In the genomic region with DNA sequence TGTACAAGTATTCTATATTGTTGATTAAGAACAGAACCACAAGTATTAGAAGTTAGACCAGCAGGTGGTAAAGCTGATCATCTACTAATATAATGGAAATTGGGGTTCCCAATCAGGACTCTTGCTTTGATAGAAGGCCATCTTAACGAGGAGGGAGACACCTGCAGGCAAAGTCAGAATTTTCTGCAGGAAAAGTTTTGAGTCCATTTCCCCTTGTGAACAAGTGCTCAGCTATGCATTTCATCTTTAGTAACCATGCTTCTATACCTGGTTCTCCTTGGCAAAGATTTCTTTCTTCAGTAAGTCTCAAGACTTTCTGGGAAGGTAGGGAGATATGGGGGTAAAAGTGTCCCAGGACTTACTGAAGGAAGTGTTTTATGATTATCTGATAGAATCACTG, we compare ENCODE assay signal across 2 cellular contexts.
TF ChIP-seq lines count a peak whose summit lies in the region.

No MANE protein-coding gene starts in this region.

TF ChIP-seq in HCT116, 20 proteins besides CTCF, POLR2A, EP300 and RAD21 (continued from another document):
- TF ChIP-seq, protein P1, sequence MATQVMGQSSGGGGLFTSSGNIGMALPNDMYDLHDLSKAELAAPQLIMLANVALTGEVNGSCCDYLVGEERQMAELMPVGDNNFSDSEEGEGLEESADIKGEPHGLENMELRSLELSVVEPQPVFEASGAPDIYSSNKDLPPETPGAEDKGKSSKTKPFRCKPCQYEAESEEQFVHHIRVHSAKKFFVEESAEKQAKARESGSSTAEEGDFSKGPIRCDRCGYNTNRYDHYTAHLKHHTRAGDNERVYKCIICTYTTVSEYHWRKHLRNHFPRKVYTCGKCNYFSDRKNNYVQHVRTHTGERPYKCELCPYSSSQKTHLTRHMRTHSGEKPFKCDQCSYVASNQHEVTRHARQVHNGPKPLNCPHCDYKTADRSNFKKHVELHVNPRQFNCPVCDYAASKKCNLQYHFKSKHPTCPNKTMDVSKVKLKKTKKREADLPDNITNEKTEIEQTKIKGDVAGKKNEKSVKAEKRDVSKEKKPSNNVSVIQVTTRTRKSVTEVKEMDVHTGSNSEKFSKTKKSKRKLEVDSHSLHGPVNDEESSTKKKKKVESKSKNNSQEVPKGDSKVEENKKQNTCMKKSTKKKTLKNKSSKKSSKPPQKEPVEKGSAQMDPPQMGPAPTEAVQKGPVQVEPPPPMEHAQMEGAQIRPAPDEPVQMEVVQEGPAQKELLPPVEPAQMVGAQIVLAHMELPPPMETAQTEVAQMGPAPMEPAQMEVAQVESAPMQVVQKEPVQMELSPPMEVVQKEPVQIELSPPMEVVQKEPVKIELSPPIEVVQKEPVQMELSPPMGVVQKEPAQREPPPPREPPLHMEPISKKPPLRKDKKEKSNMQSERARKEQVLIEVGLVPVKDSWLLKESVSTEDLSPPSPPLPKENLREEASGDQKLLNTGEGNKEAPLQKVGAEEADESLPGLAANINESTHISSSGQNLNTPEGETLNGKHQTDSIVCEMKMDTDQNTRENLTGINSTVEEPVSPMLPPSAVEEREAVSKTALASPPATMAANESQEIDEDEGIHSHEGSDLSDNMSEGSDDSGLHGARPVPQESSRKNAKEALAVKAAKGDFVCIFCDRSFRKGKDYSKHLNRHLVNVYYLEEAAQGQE (IDR thresholded peaks at IDR 0.05; ENCODE audit: low read depth): no peak
- TF ChIP-seq EZH2 (IDR thresholded peaks at IDR 0.05) (no peak), FOSL1 (IDR thresholded peaks at IDR 0.05; ENCODE audit: low read depth) (0 out of 2 replicates have a peak, but pooled peaks have one; percentile 8)

TF ChIP-seq in liver, 16 proteins besides CTCF, POLR2A, EP300 and RAD21 (continued from another document):
- TF ChIP-seq, protein P2, sequence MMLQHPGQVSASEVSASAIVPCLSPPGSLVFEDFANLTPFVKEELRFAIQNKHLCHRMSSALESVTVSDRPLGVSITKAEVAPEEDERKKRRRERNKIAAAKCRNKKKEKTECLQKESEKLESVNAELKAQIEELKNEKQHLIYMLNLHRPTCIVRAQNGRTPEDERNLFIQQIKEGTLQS (IDR thresholded peaks at IDR 0.05): no peak
- TF ChIP-seq FOXA2 (IDR thresholded peaks at IDR 0.05) (no peak), SP1 (IDR thresholded peaks at IDR 0.05) (no peak), HNF4A (conservative IDR thresholded peaks at IDR 0.05) (no peak), FOXA1 (IDR thresholded peaks at IDR 0.05) (no peak), GABPA (IDR thresholded peaks at IDR 0.05 in 1 of 2, conservative IDR thresholded peaks at IDR 0.05 in 1 of 2) (no peak), NR2F2 (IDR thresholded peaks at IDR 0.05) (no peak), RXRA (IDR thresholded peaks at IDR 0.05) (no peak), JUND (IDR thresholded peaks at IDR 0.05) (no peak)
- TF ChIP-seq, protein P3, sequence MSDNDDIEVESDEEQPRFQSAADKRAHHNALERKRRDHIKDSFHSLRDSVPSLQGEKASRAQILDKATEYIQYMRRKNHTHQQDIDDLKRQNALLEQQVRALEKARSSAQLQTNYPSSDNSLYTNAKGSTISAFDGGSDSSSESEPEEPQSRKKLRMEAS (IDR thresholded peaks at IDR 0.05): no peak
- TF ChIP-seq, protein P4, sequence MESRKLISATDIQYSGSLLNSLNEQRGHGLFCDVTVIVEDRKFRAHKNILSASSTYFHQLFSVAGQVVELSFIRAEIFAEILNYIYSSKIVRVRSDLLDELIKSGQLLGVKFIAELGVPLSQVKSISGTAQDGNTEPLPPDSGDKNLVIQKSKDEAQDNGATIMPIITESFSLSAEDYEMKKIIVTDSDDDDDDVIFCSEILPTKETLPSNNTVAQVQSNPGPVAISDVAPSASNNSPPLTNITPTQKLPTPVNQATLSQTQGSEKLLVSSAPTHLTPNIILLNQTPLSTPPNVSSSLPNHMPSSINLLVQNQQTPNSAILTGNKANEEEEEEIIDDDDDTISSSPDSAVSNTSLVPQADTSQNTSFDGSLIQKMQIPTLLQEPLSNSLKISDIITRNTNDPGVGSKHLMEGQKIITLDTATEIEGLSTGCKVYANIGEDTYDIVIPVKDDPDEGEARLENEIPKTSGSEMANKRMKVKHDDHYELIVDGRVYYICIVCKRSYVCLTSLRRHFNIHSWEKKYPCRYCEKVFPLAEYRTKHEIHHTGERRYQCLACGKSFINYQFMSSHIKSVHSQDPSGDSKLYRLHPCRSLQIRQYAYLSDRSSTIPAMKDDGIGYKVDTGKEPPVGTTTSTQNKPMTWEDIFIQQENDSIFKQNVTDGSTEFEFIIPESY (IDR thresholded peaks at IDR 0.05): no peak
